In the genomic region with DNA sequence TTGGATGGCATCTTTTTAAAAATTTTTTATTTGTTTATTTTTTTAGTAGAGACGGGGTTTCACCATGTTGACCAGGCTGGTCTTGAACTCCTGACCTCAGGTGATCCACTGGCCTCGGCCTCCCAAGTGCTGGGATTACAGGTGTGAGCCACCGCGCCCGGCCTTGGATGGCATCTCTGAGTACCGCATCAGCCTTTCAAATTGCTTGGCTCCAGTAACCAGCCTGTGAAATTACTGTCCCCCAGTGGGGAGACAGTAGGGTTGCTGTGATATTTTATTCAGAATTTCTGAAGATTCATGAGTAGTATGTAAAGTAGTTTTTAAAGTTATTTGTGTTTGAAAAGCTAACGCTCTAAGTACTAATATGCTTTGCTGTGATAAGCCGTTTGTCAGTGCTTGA, we compare ENCODE assay signal across 9 cellular contexts. TPM values are rescaled to one million over a fixed set of nuclear protein-coding genes. Genes with fewer than 3 reads are reported as not detected.
DNase-seq lines count a peak whose midpoint lies in the region; ATAC-seq and TF ChIP-seq lines count a peak whose summit lies in the region.
"Had no signal": no experiment of that assay in that cellular context is flagged by ENCODE, and none has a peak within 500 bp of the region (broad histone marks: within the 10 kb centered on the region; RNA-seq: fewer than 3 reads in every experiment).

No MANE protein-coding gene starts in this region.

- in situ Hi-C loops in brain microvascular endothelial cell (cut with HindIII; ENCODE audit: low pct_ligation_motif_present, low sequenced_read_pairs): no loop called here

- peaks cover 13% of the 10 kb centered on the region for H3K36me3 ChIP-seq in BE2C
- H3K36me3 ChIP-seq in HUES64 (ENCODE audit: insufficient read depth, low read length): peaks cover 30% of the 10 kb centered on the region
- peaks cover 18% of the 10 kb centered on the region for H3K36me3 ChIP-seq in brain microvascular endothelial cell (replicated peaks)

- H3K36me3 Mint-ChIP-seq in natural killer cell treated with Interleukin-12 subunit alpha and Interleukin-12 subunit beta and Interleukin-15 and Interleukin-18, amount 100 ng/mL, for 72 hours: peaks cover 9% of the 10 kb centered on the region

- H3K27me3 ChIP-seq in BE2C: no peaks in the 10 kb centered on the region
- H3K27me3 ChIP-seq in HUES64 (ENCODE audit: insufficient read depth, low read length): no peaks in the 10 kb centered on the region
- no peaks in the 10 kb centered on the region for H3K27me3 ChIP-seq in brain microvascular endothelial cell (replicated peaks)
- H3K27me3 ChIP-seq: gastroesophageal sphincter had no signal

- 93% methylated on average over 8 of the region's 8 CpGs for WGBS in HUES64

- H3K4me1 ChIP-seq in BE2C: peaks cover 12% of the 10 kb centered on the region
- peaks cover 4% of the 10 kb centered on the region; the same call in 1 of the 2 replicates for H3K4me1 ChIP-seq in HUES64 (ENCODE audit: insufficient read depth, low read length)

- peaks cover 23 to 35% of the 10 kb centered on the region in 2 donors for H3K4me1 Mint-ChIP-seq in natural killer cell treated with Interleukin-12 subunit alpha and Interleukin-12 subunit beta and Interleukin-15 and Interleukin-18, amount 100 ng/mL, for 72 hours (ENCODE audit: low read depth in 2 of 2)

- no peak overlapping the region for H3K9ac ChIP-seq in HUES64 (ENCODE audit: low read depth, low read length)

- ATAC-seq in natural killer cell treated with Interleukin-12 subunit alpha and Interleukin-12 subunit beta and Interleukin-15 and Interleukin-18, amount 100 ng/mL, for 72 hours: no peak
- no peak for ATAC-seq in GM21447 (IDR thresholded peaks at IDR 0.05; ENCODE audit: unreplicated experiment)
- ATAC-seq in activated CD4-positive, CD25-positive, alpha-beta regulatory T cell treated with anti-CD3 and anti-CD28 coated beads, Interleukin-2, amount 50 U/mL, for 24 hours: no peak
- ATAC-seq: gastroesophageal sphincter had no signal

- H3K27me3 Mint-ChIP-seq in natural killer cell treated with Interleukin-12 subunit alpha and Interleukin-12 subunit beta and Interleukin-15 and Interleukin-18, amount 100 ng/mL, for 72 hours: no peaks in the 10 kb centered on the region

- peak overlapping the region; percentile 59 to 97 for H3K27ac Mint-ChIP-seq in natural killer cell treated with Interleukin-12 subunit alpha and Interleukin-12 subunit beta and Interleukin-15 and Interleukin-18, amount 100 ng/mL, for 72 hours

- H3K4me3 Mint-ChIP-seq in natural killer cell treated with Interleukin-12 subunit alpha and Interleukin-12 subunit beta and Interleukin-15 and Interleukin-18, amount 100 ng/mL, for 72 hours: peak overlapping the region; percentile 85

- DNase-seq in BE2C: no peak
- DNase-seq in brain microvascular endothelial cell: no peak
- no peak for DNase-seq in natural killer cell treated with Interleukin-12 subunit alpha and Interleukin-12 subunit beta and Interleukin-15 and Interleukin-18, amount 100 ng/mL, for 72 hours (ENCODE audit: low spot score)
- no peak for DNase-seq in medulla oblongata (ENCODE audit: extremely low spot score)
- no peak for DNase-seq in hepatic stellate cell (ENCODE audit: low spot score)

- H3K27ac ChIP-seq in HUES64 (ENCODE audit: low read depth, low read length) (no peak overlapping the region), brain microvascular endothelial cell (peak overlapping the region; percentile 29)

- TF ChIP-seq CTCF in BE2C (IDR thresholded peaks at IDR 0.05; ENCODE audit: low read depth, low read length) (no peak), brain microvascular endothelial cell (IDR thresholded peaks at IDR 0.05; ENCODE audit: low read depth, low read length, missing control alignments) (no peak)

- H3K9me3 Mint-ChIP-seq in natural killer cell treated with Interleukin-12 subunit alpha and Interleukin-12 subunit beta and Interleukin-15 and Interleukin-18, amount 100 ng/mL, for 72 hours: peaks cover 3% of the 10 kb centered on the region

- H3K9me3 ChIP-seq in BE2C (no peaks in the 10 kb centered on the region), HUES64 (ENCODE audit: insufficient read depth, low read depth, low read length) (no peaks in the 10 kb centered on the region)

- H3K4me3 ChIP-seq in BE2C (ENCODE audit: low read depth, low read length) (peak overlapping the region; percentile 74), HUES64 (ENCODE audit: low read length) (peak overlapping the region; percentile 96), brain microvascular endothelial cell (ENCODE audit: low read depth, low read length) (peak overlapping the region; percentile 71)

RNA-seq across cellular contexts. Expression of a gene that starts 1.2 kb away (rescaled TPM):
- polyA plus RNA-seq in BE2C (2012; ENCODE audit: insufficient read depth, insufficient read length, low read depth): 32.4 TPM
- polyA plus RNA-seq in HUES64 (2013, experiment 1 of 2): 32.3 TPM
- polyA plus RNA-seq in HUES64 (2013, experiment 2 of 2): 38.8 TPM
- 10 to 100 TPM; 53.6 to 66.9 TPM for total RNA-seq in natural killer cell treated with Interleukin-12 subunit alpha and Interleukin-12 subunit beta and Interleukin-15 and Interleukin-18, amount 100 ng/mL, for 72 hours
